ENCODE assay signal across 8 cellular contexts in genomic region chr1:2392071-2392442, GRCh38. TPM values are rescaled to one million over a fixed set of nuclear protein-coding genes. Genes with fewer than 3 reads are reported as not detected.
DNase-seq lines count a peak whose midpoint lies in the region; ATAC-seq and TF ChIP-seq lines count a peak whose summit lies in the region.

No MANE protein-coding gene starts in this region.

- POLR2A ChIA-PET in A673 (lab: Charles Lee; ENCODE audit: low non-redundant PET): no interaction called here

- DNase-seq in A673 (ENCODE audit: low spot score) (no peak), HAP-1 (ENCODE audit: low spot score in 2 of 2) (no peak), adrenal gland (peak in 1 of 7 donors; percentile 43), right lobe of liver (no peak), upper lobe of right lung (no peak), NCI-H345 treated with DMSO at 0.1 percent for 48 hours (lab: John Stamatoyannopoulos, UW; ENCODE audit: unreplicated experiment) (no peak), nucleus accumbens (lab: John Stamatoyannopoulos, UW) (no peak)

- no peaks in the 10 kb centered on the region for H3K9me3 ChIP-seq in A673 (ENCODE audit: low read depth, low read length, poor library complexity, severe bottlenecking)
- no peaks in the 10 kb centered on the region for H3K9me3 ChIP-seq in HAP-1
- H3K9me3 ChIP-seq in adrenal gland (replicated peaks in 1 of 3): no peaks in the 10 kb centered on the region
- H3K9me3 ChIP-seq in right lobe of liver: no peaks in the 10 kb centered on the region
- H3K9me3 ChIP-seq in upper lobe of right lung: no peaks in the 10 kb centered on the region

- TF ChIP-seq POLR2A in adrenal gland (IDR thresholded peaks at IDR 0.05) (no peak), right lobe of liver (IDR thresholded peaks at IDR 0.05) (no peak)

- TF ChIP-seq CTCF in A673 (conservative IDR thresholded peaks at IDR 0.05; ENCODE audit: low read depth, low read length): no peak
- no peak for TF ChIP-seq CTCF in adrenal gland (IDR thresholded peaks at IDR 0.05)
- no peak for TF ChIP-seq CTCF in right lobe of liver (IDR thresholded peaks at IDR 0.05)
- TF ChIP-seq CTCF in upper lobe of right lung (IDR thresholded peaks at IDR 0.05): no peak

- H3K4me3 ChIP-seq in A673 (ENCODE audit: low read depth, low read length, poor library complexity, severe bottlenecking) (peak overlapping the region; percentile 74), HAP-1 (peak overlapping the region; percentile 94), adrenal gland (peak overlapping the region; percentile 42 to 97 (median 70)), right lobe of liver (peak overlapping the region; percentile 86 to 99 (median 96)), upper lobe of right lung (peak overlapping the region; percentile 96)

- CTCF ChIA-PET in A673 (lab: Charles Lee): interaction anchor here (1.0 to 1.5 kb wide), 2 partner anchors 10 to 197 kb away, joined by 9 to 19 read pairs; partner anchors contain the start of gene FAAP20

- in situ Hi-C loops in HAP-1 (cut with MboI; ENCODE audit: low sequenced_read_pairs): no loop called here

- no peak for ATAC-seq in right lobe of liver
- ATAC-seq in upper lobe of right lung: no peak
- no peak for ATAC-seq in HG03354 (IDR thresholded peaks at IDR 0.05; ENCODE audit: poor library complexity, severe bottlenecking, unreplicated experiment)

- intact Hi-C loops in A673 (cut with micrococcal nuclease; ENCODE audit: unreplicated experiment): no loop called here
- intact Hi-C loops in adrenal gland (cut with DNase I): no loop called here
- intact Hi-C loops in right lobe of liver (cut with DNase I): no loop called here
- intact Hi-C loops in upper lobe of right lung (cut with DNase I): no loop called here

- H3K4me1 ChIP-seq in A673 (ENCODE audit: insufficient read depth, low read length, poor library complexity, severe bottlenecking) (peaks cover 16% of the 10 kb centered on the region), HAP-1 (peaks cover 5% of the 10 kb centered on the region), adrenal gland (replicated peaks in 1 of 2) (peaks cover 10 to 37% of the 10 kb centered on the region in 2 donors), right lobe of liver (peaks cover 0 to 21% (median 5%) of the 10 kb centered on the region in 4 donors), upper lobe of right lung (peaks cover 23% of the 10 kb centered on the region)

- H3K27me3 ChIP-seq in A673 (replicated peaks; ENCODE audit: insufficient read depth, low read depth, low read length, poor library complexity) (no peaks in the 10 kb centered on the region), HAP-1 (ENCODE audit: low read depth) (no peaks in the 10 kb centered on the region), adrenal gland (no peaks in the 10 kb centered on the region), right lobe of liver (no peaks in the 10 kb centered on the region), upper lobe of right lung (no peaks in the 10 kb centered on the region)

- WGBS in adrenal gland, 4 donors: 0 to 1% (median 0%) methylated on average over 1 to 37 of the region's 37 CpGs
- WGBS in right lobe of liver (ENCODE audit: insufficient coverage, low coverage, low lambda C conversion rate, missing lambda C conversion rate): 0% methylated on average over 7 of the region's 37 CpGs

- BruUV-seq in A673 (replicated peaks; lab: Mats Ljungman, UMichigan): no TSS peak

- H3K36me3 ChIP-seq in A673 (ENCODE audit: insufficient read depth, low read length, poor library complexity, severe bottlenecking) (peaks cover 39% of the 10 kb centered on the region), HAP-1 (replicated peaks) (peaks cover 45% of the 10 kb centered on the region), adrenal gland (replicated peaks in 1 of 2) (peaks cover 0 to 36% of the 10 kb centered on the region in 2 donors), right lobe of liver (peaks cover 0 to 15% (median 7%) of the 10 kb centered on the region in 4 donors), upper lobe of right lung (peaks cover 22% of the 10 kb centered on the region)

- H3K27ac ChIP-seq in A673 (ENCODE audit: low read depth, low read length, poor library complexity, severe bottlenecking) (peak overlapping the region; percentile 84), adrenal gland (peak overlapping the region; percentile 76 to 97 (median 87)), right lobe of liver (peak overlapping the region; percentile 45 to 72 (median 69)), upper lobe of right lung (peak overlapping the region; percentile 82)

RNA-seq across cellular contexts. Expression of gene RER1, which starts 0.4 kb away (rescaled TPM):
- 152 and 154 TPM in 2 replicates for total RNA-seq in A673 (2021)
- 100 to 1,000 TPM; 106 to 268 (median 179) TPM for total RNA-seq in adrenal gland
- polyA plus RNA-seq in adrenal gland: 100 to 1,000 TPM; 149 to 345 (median 150) TPM
- 100 to 1,000 TPM in 4 of 6 experiments, 10 to 100 TPM in 2; 76.5 to 166 (median 122) TPM for total RNA-seq in right lobe of liver
- 118 TPM for total RNA-seq in upper lobe of right lung

RNA-seq across cellular contexts. Expression of gene MORN1, which starts 0.7 kb away (rescaled TPM):
- total RNA-seq in A673 (2021): 24.7 and 29.8 TPM in 2 replicates
- total RNA-seq in adrenal gland: 10 to 100 TPM in 3 of 8 donors, 1 to 10 TPM in 5; 5.6 to 14.1 (median 9.1) TPM
- 10 to 100 TPM in 1 of 3 donors, 1 to 10 TPM in 2; 1.8 to 12.1 (median 5.9) TPM for polyA plus RNA-seq in adrenal gland
- total RNA-seq in right lobe of liver: 1 to 10 TPM; 3.1 to 7.1 (median 4.5) TPM
- total RNA-seq in upper lobe of right lung: 9.0 TPM

RNA-seq across cellular contexts. Expression of gene PEX10, which starts 20.3 kb away (rescaled TPM):
- total RNA-seq in A673 (2021) (27.6 and 28.0 TPM in 2 replicates), adrenal gland (10 to 100 TPM; 32.4 to 81.5 (median 44.4) TPM), right lobe of liver (10 to 100 TPM in 3 of 6 experiments, 1 to 10 TPM in 3; 7.4 to 24.3 (median 10.5) TPM), upper lobe of right lung (14.6 TPM)
- polyA plus RNA-seq in adrenal gland: 10 to 100 TPM; 25.3 to 53.8 (median 43.8) TPM
